24 cellular contexts compared by ENCODE assay signal in genomic region chr10:47115322-47115721, GRCh38.
DNase-seq lines count a peak whose midpoint lies in the region; ATAC-seq and TF ChIP-seq lines count a peak whose summit lies in the region.
"Had no signal": no experiment of that assay in that cellular context is flagged by ENCODE, and none has a peak within 500 bp of the region (broad histone marks: within the 10 kb centered on the region; RNA-seq: fewer than 3 reads in every experiment).

No MANE protein-coding gene starts in this region.

- H3K9ac ChIP-seq in colonic mucosa (ENCODE audit: low read depth in 2 of 2, low read length in 2 of 2) = no peak overlapping the region
- no peak overlapping the region for H3K9ac ChIP-seq in endodermal cell (ENCODE audit: extremely low read depth, low read length, poor library complexity, severe bottlenecking)
- H3K9ac ChIP-seq: BLaER1 treated with 17β-estradiol and CSF1 and Interleukin-3, amounts not matched to agents 10 nM and 100 nM; GM23248 had no signal

- no peak overlapping the region for H3K27ac ChIP-seq in colonic mucosa
- no peak overlapping the region for H3K27ac ChIP-seq in endodermal cell (ENCODE audit: low read depth, low read length)
- H3K27ac ChIP-seq in lung (ENCODE audit: low read depth in 1 of 2, low read length in 1 of 2) = no peak overlapping the region
- H3K27ac ChIP-seq: A549; BLaER1 treated with 17β-estradiol and CSF1 and Interleukin-3, amounts not matched to agents 10 nM and 100 nM; GM23248 had no signal

- no peak overlapping the region for H3K4me3 ChIP-seq in colonic mucosa
- no peak overlapping the region for H3K4me3 ChIP-seq in endodermal cell (ENCODE audit: low read length)
- H3K4me3 ChIP-seq in lung = no peak overlapping the region
- H3K4me3 ChIP-seq: A549; BLaER1 treated with 17β-estradiol and CSF1 and Interleukin-3, amounts not matched to agents 10 nM and 100 nM; GM12878; GM23248 had no signal

- ATAC-seq in lung (ENCODE audit: insufficient read depth, low FRiP score) (no peak), HG03175 (IDR thresholded peaks at IDR 0.05; ENCODE audit: unreplicated experiment) (no peak), HG03520 (IDR thresholded peaks at IDR 0.05; ENCODE audit: unreplicated experiment) (no peak), HG03342 (IDR thresholded peaks at IDR 0.05; ENCODE audit: unreplicated experiment) (no peak)
- ATAC-seq: A549, GM12878 had no signal

- peaks cover 2% of the 10 kb centered on the region for H3K27me3 Mint-ChIP-seq in endodermal cell (ENCODE audit: insufficient read depth)
- H3K27me3 Mint-ChIP-seq: CD4-positive, alpha-beta T cell; CD8-positive, alpha-beta memory T cell had no signal

- TF ChIP-seq CTCF in colonic mucosa (IDR thresholded peaks at IDR 0.05) (no peak), endodermal cell (conservative IDR thresholded peaks at IDR 0.05) (no peak), lung (IDR thresholded peaks at IDR 0.05; ENCODE audit: control extremely low read depth, extremely low read depth) (no peak)

- H3K4me1 Mint-ChIP-seq in endodermal cell = no peaks in the 10 kb centered on the region

- H3K27ac Mint-ChIP-seq in endodermal cell = no peak overlapping the region
- H3K27ac Mint-ChIP-seq: CD14-positive monocyte; CD4-positive, alpha-beta T cell; CD8-positive, alpha-beta memory T cell had no signal

- no peaks in the 10 kb centered on the region for H3K9me3 Mint-ChIP-seq in endodermal cell
- H3K9me3 Mint-ChIP-seq: CD14-positive monocyte; CD4-positive, alpha-beta T cell; CD8-positive, alpha-beta memory T cell had no signal

- H3K27me3 ChIP-seq in colonic mucosa = no peaks in the 10 kb centered on the region
- no peaks in the 10 kb centered on the region for H3K27me3 ChIP-seq in endodermal cell (ENCODE audit: control insufficient read depth, insufficient read depth, low read length, poor library complexity, severe bottlenecking)
- H3K27me3 ChIP-seq in lung (ENCODE audit: control insufficient read depth, insufficient read depth) = no peaks in the 10 kb centered on the region
- H3K27me3 ChIP-seq: BE2C had no signal

- H3K36me3 Mint-ChIP-seq in endodermal cell (ENCODE audit: low read depth) = no peaks in the 10 kb centered on the region
- H3K36me3 Mint-ChIP-seq: CD14-positive monocyte; CD8-positive, alpha-beta memory T cell had no signal

- H3K36me3 ChIP-seq in colonic mucosa = no peaks in the 10 kb centered on the region
- H3K36me3 ChIP-seq in endodermal cell (ENCODE audit: control insufficient read depth, insufficient read depth, low read length) = no peaks in the 10 kb centered on the region
- no peaks in the 10 kb centered on the region for H3K36me3 ChIP-seq in lung (ENCODE audit: control insufficient read depth in 2 of 2, insufficient read depth in 2 of 2, low read length in 2 of 2)
- H3K36me3 ChIP-seq: BE2C; BLaER1 treated with 17β-estradiol and CSF1 and Interleukin-3, amounts not matched to agents 10 nM and 100 nM had no signal

- H3K4me1 ChIP-seq in colonic mucosa = no peaks in the 10 kb centered on the region
- no peaks in the 10 kb centered on the region for H3K4me1 ChIP-seq in endodermal cell (ENCODE audit: control insufficient read depth, insufficient read depth, low read length)
- H3K4me1 ChIP-seq in lung (ENCODE audit: control insufficient read depth in 2 of 2, insufficient read depth in 2 of 2, low read length in 2 of 2) = no peaks in the 10 kb centered on the region
- H3K4me1 ChIP-seq: A549, BE2C had no signal

- DNase-seq in colonic mucosa (peak; percentile 4), endodermal cell (peak; percentile 13), lung (ENCODE audit: low spot score) (peak; percentile 13), NK-92 (lab: John Stamatoyannopoulos, UW; ENCODE audit: unreplicated experiment) (no peak)
- DNase-seq: 8988T; ACHN; AML-193; BE2C; CD4-positive, alpha-beta T cell; CD8-positive, alpha-beta memory T cell; DMS 273 treated with DMSO at 0.1 percent for 48 hours; DMS79; EL; GDM1; GM23248; H7; HCEC 1CT had no signal

- H3K9me3 ChIP-seq in colonic mucosa = no peaks in the 10 kb centered on the region
- H3K9me3 ChIP-seq in endodermal cell (ENCODE audit: control insufficient read depth, low read length) = no peaks in the 10 kb centered on the region
- no peaks in the 10 kb centered on the region for H3K9me3 ChIP-seq in lung (ENCODE audit: control insufficient read depth in 2 of 2, insufficient read depth in 1 of 2, low read length in 1 of 2)
- H3K9me3 ChIP-seq: BE2C; BLaER1 treated with 17β-estradiol and CSF1 and Interleukin-3, amounts not matched to agents 10 nM and 100 nM had no signal

- no peak overlapping the region for H3K4me3 Mint-ChIP-seq in endodermal cell
- H3K4me3 Mint-ChIP-seq: CD14-positive monocyte; CD4-positive, alpha-beta T cell; CD8-positive, alpha-beta memory T cell had no signal

- intact Hi-C loops in colonic mucosa (cut with DNase I) = no loop called here

- 91 to 92% methylated on average over 8 of the region's 8 CpGs for WGBS in endodermal cell (ENCODE audit: insufficient coverage in 1 of 2, insufficient read length in 1 of 2), 2 experiments
- WGBS in lung, 2 donors = 77 to 87% methylated on average over 8 of the region's 8 CpGs
